ENCODE assay signal across 16 cellular contexts in genomic region chr5:126872558-126873349, GRCh38.
DNase-seq lines count a peak whose midpoint lies in the region; ATAC-seq and TF ChIP-seq lines count a peak whose summit lies in the region.
"Had no signal": no experiment of that assay in that cellular context is flagged by ENCODE, and none has a peak within 500 bp of the region (broad histone marks: within the 10 kb centered on the region; RNA-seq: fewer than 3 reads in every experiment).

No MANE protein-coding gene starts in this region.

- no peaks in the 10 kb centered on the region for H3K36me3 Mint-ChIP-seq in T-helper 17 cell (ENCODE audit: low read depth)

- H3K9me2 ChIP-seq in PC-3 (replicated peaks; ENCODE audit: low read length), result no peaks in the 10 kb centered on the region

- peaks cover 14% of the 10 kb centered on the region for H3K4me1 Mint-ChIP-seq in T-helper 17 cell

- ATAC-seq in right cardiac atrium (peak in 1 of 2 donors; percentile 17), heart left ventricle (no peak), T-helper 17 cell (no peak), upper lobe of right lung (no peak), PC-3 (no peak)
- ATAC-seq: K562 had no signal

- DNase-seq in right cardiac atrium (peak in 2 of 3 donors; percentile 56 to 70), heart left ventricle (no peak), T-helper 17 cell (no peak), islet precursor cell (peak; percentile 23), NCI-H146 (lab: John Stamatoyannopoulos, UW) (no peak), upper lobe of right lung (no peak), HuH-7.5 (ENCODE audit: low spot score) (no peak), PC-3 (no peak)
- DNase-seq: 8988T; CD4-positive, alpha-beta memory T cell; NCI-H1105; NCI-H1694; NCI-H345; NCI-H524 treated with DMSO at 0.1 percent for 48 hours; SJCRH30 had no signal

- no peaks in the 10 kb centered on the region for H3K79me2 ChIP-seq in PC-3 (ENCODE audit: low read length)

- H3K36me3 ChIP-seq in heart left ventricle (peaks cover 0 to 16% (median 0%) of the 10 kb centered on the region in 9 donors), upper lobe of right lung (no peaks in the 10 kb centered on the region), PC-3 (ENCODE audit: low read depth, low read length) (no peaks in the 10 kb centered on the region)

- POLR2A ChIA-PET in PC-3 (lab: Charles Lee; ENCODE audit: unreplicated experiment), result no interaction called here

- H3K4me1 ChIP-seq in right cardiac atrium (ENCODE audit: control insufficient read depth, insufficient read depth, low read length) (peaks cover 2% of the 10 kb centered on the region), heart left ventricle (peaks cover 0 to 18% (median 2%) of the 10 kb centered on the region in 12 donors), upper lobe of right lung (peaks cover 6% of the 10 kb centered on the region), PC-3 (ENCODE audit: insufficient read depth, low read length) (no peaks in the 10 kb centered on the region)
- H3K4me1 ChIP-seq: SJCRH30 had no signal

- H3K27ac ChIP-seq in right cardiac atrium (ENCODE audit: low read length) (no peak overlapping the region), heart left ventricle (no peak overlapping the region), upper lobe of right lung (no peak overlapping the region), PC-3 (ENCODE audit: low read length) (no peak overlapping the region)
- H3K27ac ChIP-seq: SJCRH30 had no signal

- H3K4me3 Mint-ChIP-seq in T-helper 17 cell, result no peak overlapping the region
- H3K4me3 Mint-ChIP-seq: CD4-positive, alpha-beta memory T cell had no signal

- H3F3A ChIP-seq in PC-3 (ENCODE audit: low read length, unreplicated experiment), result no peaks in the 10 kb centered on the region

- H3K4me3 ChIP-seq in right cardiac atrium (ENCODE audit: low read length) (no peak overlapping the region), heart left ventricle (no peak overlapping the region), upper lobe of right lung (no peak overlapping the region), PC-3 (ENCODE audit: low read length) (no peak overlapping the region)
- H3K4me3 ChIP-seq: K562, SJCRH30 had no signal

- BruUV-seq in PC-3 (replicated peaks; lab: Mats Ljungman, UMichigan), result no TSS peak

- CTCF ChIA-PET in PC-3 (lab: Charles Lee), result no interaction called here

- H3K4me2 ChIP-seq in PC-3 (ENCODE audit: low read length), result no peak overlapping the region

- no peak overlapping the region for H3K9ac ChIP-seq in PC-3 (ENCODE audit: low read length)

- WGBS in right cardiac atrium, result 71% methylated on average over 11 of the region's 11 CpGs
- 83 to 87% (median 87%) methylated on average over 11 of the region's 11 CpGs for WGBS in heart left ventricle, 4 donors

- no peak for TF ChIP-seq POLR2A in heart left ventricle (IDR thresholded peaks at IDR 0.05)

- intact Hi-C loops in right cardiac atrium (cut with DNase I), result no loop called here
- intact Hi-C loops in heart left ventricle (cut with DNase I), result no loop called here
- intact Hi-C loops in upper lobe of right lung (cut with DNase I), result no loop called here
- intact Hi-C loops in PC-3 (cut with micrococcal nuclease), result no loop called here

- H3K27me3 ChIP-seq in right cardiac atrium (ENCODE audit: control insufficient read depth, insufficient read depth) (no peaks in the 10 kb centered on the region), heart left ventricle (no peaks in the 10 kb centered on the region), upper lobe of right lung (no peaks in the 10 kb centered on the region), PC-3 (ENCODE audit: low read length) (no peaks in the 10 kb centered on the region)
- H3K27me3 ChIP-seq: SJCRH30 had no signal

- no peaks in the 10 kb centered on the region for H4K20me1 ChIP-seq in PC-3 (ENCODE audit: low read length)

- H3K27me3 Mint-ChIP-seq in T-helper 17 cell, result no peaks in the 10 kb centered on the region
- H3K27me3 Mint-ChIP-seq: CD4-positive, alpha-beta memory T cell had no signal

- no peaks in the 10 kb centered on the region for H3K9me3 ChIP-seq in right cardiac atrium (ENCODE audit: control insufficient read depth, low read length)
- no peaks in the 10 kb centered on the region for H3K9me3 ChIP-seq in heart left ventricle
- no peaks in the 10 kb centered on the region for H3K9me3 ChIP-seq in T-helper 17 cell (ENCODE audit: control insufficient read depth, low read length, poor library complexity, severe bottlenecking)
- no peaks in the 10 kb centered on the region for H3K9me3 ChIP-seq in upper lobe of right lung
- H3K9me3 ChIP-seq in PC-3 (ENCODE audit: low read length), result no peaks in the 10 kb centered on the region
- H3K9me3 ChIP-seq: SJCRH30 had no signal

- H3K27ac Mint-ChIP-seq in T-helper 17 cell, result peak overlapping the region; percentile 66

- no peak overlapping the region for H2AFZ ChIP-seq in PC-3 (ENCODE audit: low read length)

- TF ChIP-seq CTCF in heart left ventricle (IDR thresholded peaks at IDR 0.05), result no peak
- no peak for TF ChIP-seq CTCF in upper lobe of right lung (IDR thresholded peaks at IDR 0.05)
- TF ChIP-seq CTCF in PC-3 (conservative IDR thresholded peaks at IDR 0.05; ENCODE audit: low read depth, low read length), result no peak

Comparison
In these comparisons a context has a peak if more than half of its experiments do, and no peak if none do; other contexts are left out.
1. DNase-seq: peak in right cardiac atrium (2 of 3) and islet precursor cell (single experiment); none in heart left ventricle (0 of 5), T-helper 17 cell (0 of 3), NCI-H146 (single experiment), upper lobe of right lung (single experiment), HuH-7.5 (single experiment) and PC-3 (single experiment).